15 cellular contexts compared by ENCODE assay signal in the genomic region with DNA sequence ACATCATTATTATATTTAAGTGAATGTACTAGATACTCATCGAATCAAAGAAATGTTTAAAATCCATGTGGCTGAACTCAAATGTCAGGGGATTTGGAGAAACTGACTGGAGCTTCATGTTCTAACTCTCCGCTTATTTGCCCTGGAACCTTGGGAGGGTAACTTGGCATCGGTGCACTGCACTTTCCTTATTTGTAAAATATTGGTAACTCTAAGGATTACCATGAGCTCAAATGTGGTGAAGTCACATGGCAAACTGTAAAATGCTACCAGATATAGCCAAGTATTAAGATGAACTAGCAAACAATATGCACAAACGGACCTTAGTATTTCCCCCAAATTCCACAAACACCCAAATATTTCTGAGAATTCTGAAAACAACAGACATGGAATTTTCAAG.
DNase-seq lines count a peak whose midpoint lies in the region; ATAC-seq and TF ChIP-seq lines count a peak whose summit lies in the region.
"Had no signal": no experiment of that assay in that cellular context is flagged by ENCODE, and none has a peak within 500 bp of the region (broad histone marks: within the 10 kb centered on the region; RNA-seq: fewer than 3 reads in every experiment).

No MANE protein-coding gene starts in this region.

- H3F3A ChIP-seq in GM23338 (replicated peaks; ENCODE audit: low read depth) = no peaks in the 10 kb centered on the region

- DNase-seq in CD8-positive, alpha-beta T cell = no peak
- DNase-seq in activated naive CD8-positive, alpha-beta T cell treated with anti-CD3 and anti-CD28 coated beads, Interleukin-2, amount 10 ng/mL, durations not matched to agents 7 days and 5 days = no peak
- no peak for DNase-seq in natural killer cell treated with Interleukin-12 subunit alpha and Interleukin-12 subunit beta and Interleukin-15 and Interleukin-18, amount 100 ng/mL, for 72 hours (ENCODE audit: low spot score)
- DNase-seq in esophagus squamous epithelium (lab: John Stamatoyannopoulos, UW) (no peak), GM23338 (ENCODE audit: low spot score) (no peak), superior temporal gyrus (ENCODE audit: extremely low spot score) (no peak)
- DNase-seq: GM23248, mesenchymal stem cell, NCI-H1105, NCI-H2171, uterus had no signal

- H3K9me2 ChIP-seq in GM23338 (ENCODE audit: insufficient read depth) = no peaks in the 10 kb centered on the region

- H3K4me1 Mint-ChIP-seq in CD8-positive, alpha-beta T cell (ENCODE audit: low read depth) = peaks cover 94% of the 10 kb centered on the region
- peaks cover 93 to 97% (median 94%) of the 10 kb centered on the region in 3 donors for H3K4me1 Mint-ChIP-seq in IgD-negative memory B cell
- peaks cover 86% of the 10 kb centered on the region for H3K4me1 Mint-ChIP-seq in activated naive CD8-positive, alpha-beta T cell treated with anti-CD3 and anti-CD28 coated beads, Interleukin-2, amount 10 ng/mL, durations not matched to agents 7 days and 5 days
- H3K4me1 Mint-ChIP-seq in natural killer cell treated with Interleukin-12 subunit alpha and Interleukin-12 subunit beta and Interleukin-15 and Interleukin-18, amount 100 ng/mL, for 72 hours (ENCODE audit: low read depth in 2 of 2) = peaks cover 93 to 97% of the 10 kb centered on the region in 2 donors
- peaks cover 26% of the 10 kb centered on the region for H3K4me1 Mint-ChIP-seq in GM23338

- no peak for ATAC-seq in CD8-positive, alpha-beta T cell
- no peak for ATAC-seq in activated naive CD8-positive, alpha-beta T cell treated with anti-CD3 and anti-CD28 coated beads, Interleukin-2, amount 10 ng/mL, durations not matched to agents 7 days and 5 days (ENCODE audit: low read depth)
- no peak for ATAC-seq in natural killer cell treated with Interleukin-12 subunit alpha and Interleukin-12 subunit beta and Interleukin-15 and Interleukin-18, amount 100 ng/mL, for 72 hours
- ATAC-seq in GM23338 = no peak
- ATAC-seq: Right ventricle myocardium inferior had no signal

- peaks cover 3% of the 10 kb centered on the region for H4K20me1 ChIP-seq in GM23338 (replicated peaks; ENCODE audit: insufficient read depth)

- no peaks in the 10 kb centered on the region for H3K9me3 Mint-ChIP-seq in CD8-positive, alpha-beta T cell
- H3K9me3 Mint-ChIP-seq in IgD-negative memory B cell = no peaks in the 10 kb centered on the region
- no peaks in the 10 kb centered on the region for H3K9me3 Mint-ChIP-seq in activated naive CD8-positive, alpha-beta T cell treated with anti-CD3 and anti-CD28 coated beads, Interleukin-2, amount 10 ng/mL, durations not matched to agents 7 days and 5 days
- H3K9me3 Mint-ChIP-seq in natural killer cell treated with Interleukin-12 subunit alpha and Interleukin-12 subunit beta and Interleukin-15 and Interleukin-18, amount 100 ng/mL, for 72 hours = no peaks in the 10 kb centered on the region
- H3K9me3 Mint-ChIP-seq in GM23338 = no peaks in the 10 kb centered on the region

- H3K4me3 Mint-ChIP-seq in CD8-positive, alpha-beta T cell = peak overlapping the region; percentile 98
- peak overlapping the region in 3 of 4 donors; percentile 61 to 98 (median 72) for H3K4me3 Mint-ChIP-seq in IgD-negative memory B cell
- H3K4me3 Mint-ChIP-seq in activated naive CD8-positive, alpha-beta T cell treated with anti-CD3 and anti-CD28 coated beads, Interleukin-2, amount 10 ng/mL, durations not matched to agents 7 days and 5 days = peak overlapping the region; percentile 98
- peak overlapping the region; percentile 98 for H3K4me3 Mint-ChIP-seq in natural killer cell treated with Interleukin-12 subunit alpha and Interleukin-12 subunit beta and Interleukin-15 and Interleukin-18, amount 100 ng/mL, for 72 hours
- H3K4me3 Mint-ChIP-seq in GM23338 = no peak overlapping the region

- TF ChIP-seq CTCF in CD8-positive, alpha-beta T cell (IDR thresholded peaks at IDR 0.05) = no peak
- TF ChIP-seq CTCF in esophagus squamous epithelium (IDR thresholded peaks at IDR 0.05) (no peak), GM23338 (conservative IDR thresholded peaks at IDR 0.05; ENCODE audit: low read depth in 2 of 2) (no peak)

- H3K36me3 Mint-ChIP-seq in CD8-positive, alpha-beta T cell = peaks cover 92% of the 10 kb centered on the region
- peaks cover 4% of the 10 kb centered on the region for H3K36me3 Mint-ChIP-seq in IgD-negative memory B cell
- peaks cover 71% of the 10 kb centered on the region for H3K36me3 Mint-ChIP-seq in activated naive CD8-positive, alpha-beta T cell treated with anti-CD3 and anti-CD28 coated beads, Interleukin-2, amount 10 ng/mL, durations not matched to agents 7 days and 5 days
- H3K36me3 Mint-ChIP-seq in natural killer cell treated with Interleukin-12 subunit alpha and Interleukin-12 subunit beta and Interleukin-15 and Interleukin-18, amount 100 ng/mL, for 72 hours = peaks cover 71% of the 10 kb centered on the region
- H3K36me3 Mint-ChIP-seq in GM23338 (ENCODE audit: low read depth) = no peaks in the 10 kb centered on the region

- intact Hi-C loops in CD8-positive, alpha-beta T cell (cut with DNase I, micrococcal nuclease) = loop anchor here in 1 of 2 experiments (10.0 kb wide), 1 partner anchor 323 kb away; no protein-coding TSS in a partner anchor
- intact Hi-C loops in esophagus squamous epithelium (cut with DNase I) = no loop called here

- H3K27ac Mint-ChIP-seq in CD8-positive, alpha-beta T cell = peak overlapping the region; percentile 98
- H3K27ac Mint-ChIP-seq in IgD-negative memory B cell (peak overlapping the region; percentile 31 to 72 (median 61)), GM23338 (no peak overlapping the region)
- H3K27ac Mint-ChIP-seq in activated naive CD8-positive, alpha-beta T cell treated with anti-CD3 and anti-CD28 coated beads, Interleukin-2, amount 10 ng/mL, durations not matched to agents 7 days and 5 days = peak overlapping the region; percentile 97
- H3K27ac Mint-ChIP-seq in natural killer cell treated with Interleukin-12 subunit alpha and Interleukin-12 subunit beta and Interleukin-15 and Interleukin-18, amount 100 ng/mL, for 72 hours = peak overlapping the region; percentile 95 to 96

- H2AFZ ChIP-seq in GM23338 = no peak overlapping the region
- H2AFZ ChIP-seq: GM23248 had no signal

- peaks cover 79% of the 10 kb centered on the region for H3K4me1 ChIP-seq in CD8-positive, alpha-beta T cell (ENCODE audit: insufficient read depth, low read length)
- H3K4me1 ChIP-seq in esophagus squamous epithelium (peaks cover 9 to 97% (median 43%) of the 10 kb centered on the region in 3 donors), GM23338 (ENCODE audit: insufficient read depth) (peaks cover 34% of the 10 kb centered on the region)

- CTCF ChIA-PET in CD8-positive, alpha-beta T cell (lab: Charles Lee) = interaction anchor here (0.7 to 16.8 kb wide), 24 partner anchors 4 to 340 kb away, joined by 3 to 173 read pairs (median 4); no protein-coding TSS in a partner anchor

- POLR2A ChIA-PET in CD8-positive, alpha-beta T cell (lab: Charles Lee) = interaction anchor here (0.6 to 16.4 kb wide), 23 partner anchors 3 to 221 kb away, joined by 3 to 270 read pairs (median 6); no protein-coding TSS in a partner anchor
- POLR2A ChIA-PET in activated naive CD8-positive, alpha-beta T cell treated with anti-CD3 and anti-CD28 coated beads, Interleukin-2, amount 10 ng/mL, durations not matched to agents 7 days and 5 days (lab: Charles Lee) = interaction anchor here (0.8 to 34.4 kb wide), 14 partner anchors 9 to 222 kb away, joined by 3 to 716 read pairs (median 20); no protein-coding TSS in a partner anchor

- H3K27me3 Mint-ChIP-seq in CD8-positive, alpha-beta T cell (ENCODE audit: low read depth) = no peaks in the 10 kb centered on the region
- H3K27me3 Mint-ChIP-seq in IgD-negative memory B cell (no peaks in the 10 kb centered on the region), GM23338 (ENCODE audit: insufficient read depth, low read depth, poor library complexity) (no peaks in the 10 kb centered on the region)
- H3K27me3 Mint-ChIP-seq in activated naive CD8-positive, alpha-beta T cell treated with anti-CD3 and anti-CD28 coated beads, Interleukin-2, amount 10 ng/mL, durations not matched to agents 7 days and 5 days = no peaks in the 10 kb centered on the region
- H3K27me3 Mint-ChIP-seq in natural killer cell treated with Interleukin-12 subunit alpha and Interleukin-12 subunit beta and Interleukin-15 and Interleukin-18, amount 100 ng/mL, for 72 hours = no peaks in the 10 kb centered on the region

- H3K9me3 ChIP-seq in CD8-positive, alpha-beta T cell (ENCODE audit: low read length) = no peaks in the 10 kb centered on the region
- no peaks in the 10 kb centered on the region for H3K9me3 ChIP-seq in esophagus squamous epithelium
- H3K9me3 ChIP-seq: uterus had no signal

- no peaks in the 10 kb centered on the region for H3K27me3 ChIP-seq in CD8-positive, alpha-beta T cell (ENCODE audit: insufficient read depth, low read length)
- H3K27me3 ChIP-seq in esophagus squamous epithelium = no peaks in the 10 kb centered on the region
- no peaks in the 10 kb centered on the region for H3K27me3 ChIP-seq in GM23338 (ENCODE audit: insufficient read depth)
- H3K27me3 ChIP-seq: BLaER1 treated with 17β-estradiol and CSF1 and Interleukin-3, amounts not matched to agents 10 nM and 100 nM; uterus had no signal

- peaks cover 24% of the 10 kb centered on the region for H3K36me3 ChIP-seq in CD8-positive, alpha-beta T cell (ENCODE audit: insufficient read depth, low read length)
- H3K36me3 ChIP-seq in esophagus squamous epithelium (peaks cover 0 to 5% (median 0%) of the 10 kb centered on the region in 3 donors), GM23338 (ENCODE audit: insufficient read depth) (no peaks in the 10 kb centered on the region)
- H3K36me3 ChIP-seq: cardiac muscle cell, uterus had no signal

- H3K4me3 ChIP-seq in CD8-positive, alpha-beta T cell (ENCODE audit: low read depth, low read length) = peak overlapping the region; percentile 94
- H3K4me3 ChIP-seq in esophagus squamous epithelium (no peak overlapping the region), GM23338 (no peak overlapping the region)
- H3K4me3 ChIP-seq: BLaER1 treated with 17β-estradiol and CSF1 and Interleukin-3, amounts not matched to agents 10 nM and 100 nM; cardiac muscle cell; GM23248; uterus had no signal

- no peak overlapping the region for H3K4me2 ChIP-seq in GM23338

- H3K27ac ChIP-seq in CD8-positive, alpha-beta T cell (ENCODE audit: low read depth, low read length) = peak overlapping the region; percentile 48
- H3K27ac ChIP-seq in esophagus squamous epithelium (peak overlapping the region in 1 of 4 donors; percentile 31), GM23338 (ENCODE audit: low read depth) (no peak overlapping the region)
- H3K27ac ChIP-seq: BLaER1 treated with 17β-estradiol and CSF1 and Interleukin-3, amounts not matched to agents 10 nM and 100 nM; cardiac muscle cell; uterus had no signal

- peaks cover 77% of the 10 kb centered on the region for H3K79me2 ChIP-seq in GM23338 (replicated peaks; ENCODE audit: insufficient read depth)

- no peak for TF ChIP-seq POLR2A in esophagus squamous epithelium (IDR thresholded peaks at IDR 0.05)

- 22 to 47% methylated on average over 4 of the region's 4 CpGs for WGBS in esophagus squamous epithelium, 2 donors

TF ChIP-seq in GM23338, 12 proteins besides CTCF, POLR2A, EP300 and RAD21 (continues in another document):
- TF ChIP-seq ZNF331 (CRISPR knock-in tag; IDR thresholded peaks at IDR 0.05; ENCODE audit: low read depth) (no peak), CREB1 (CRISPR knock-in tag; IDR thresholded peaks at IDR 0.05; ENCODE audit: low read depth) (no peak), JUNB (IDR thresholded peaks at IDR 0.05; ENCODE audit: unreplicated experiment) (no peak)
